Comparison of ENCODE assay signal across 1 cellular context in genomic region chr11:76799061-76799804, GRCh38.
TF ChIP-seq lines count a peak whose summit lies in the region.

No MANE protein-coding gene starts in this region.

TF ChIP-seq in K562, 482 proteins besides CTCF, POLR2A, EP300 and RAD21 (continued from another document):
- TF ChIP-seq BRCA1 (IDR thresholded peaks at IDR 0.05) (no peak), BRCA1 (CRISPR knock-in tag; IDR thresholded peaks at IDR 0.05) (0 out of 2 replicates have a peak, but pooled peaks have one; percentile 65), MECOM (CRISPR knock-in tag; IDR thresholded peaks at IDR 0.05) (no peak), THAP7 (CRISPR knock-in tag; IDR thresholded peaks at IDR 0.05) (no peak), SMC3 (conservative IDR thresholded peaks at IDR 0.05; ENCODE audit: insufficient read depth, low read depth, low read length) (peak; percentile 92), CBX3 (IDR thresholded peaks at IDR 0.05; ENCODE audit: borderline replicate concordance in 1 of 2, low read length in 2 of 2) (no peak), HCFC1 (IDR thresholded peaks at IDR 0.05; ENCODE audit: low read depth, low read length) (peak; percentile 32; the same call in 1 of the 2 replicates), ZBTB26 (CRISPR knock-in tag; IDR thresholded peaks at IDR 0.05) (no peak), ZHX1 (conservative IDR thresholded peaks at IDR 0.05; ENCODE audit: low read length) (no peak), STAT5B (CRISPR knock-in tag; IDR thresholded peaks at IDR 0.05) (no peak), EWSR1 (IDR thresholded peaks at IDR 0.05; ENCODE audit: borderline replicate concordance, low read depth, partially characterized antibody) (no peak), RBM25 (IDR thresholded peaks at IDR 0.05; ENCODE audit: low read depth, low read length, severe bottlenecking) (no peak), DDX20 (tag; IDR thresholded peaks at IDR 0.05; ENCODE audit: low read depth) (no peak), POLR3A (IDR thresholded peaks at IDR 0.05; ENCODE audit: borderline replicate concordance, extremely low read depth, insufficient read depth, insufficient read length) (no peak), RBM34 (IDR thresholded peaks at IDR 0.05; ENCODE audit: borderline replicate concordance, insufficient read depth, low read length) (no peak)
